ENCODE assay signal across 26 cellular contexts in genomic region chr19:52227196-52227940, GRCh38. TPM values are rescaled to one million over a fixed set of nuclear protein-coding genes. Genes with fewer than 3 reads are reported as not detected.
DNase-seq lines count a peak whose midpoint lies in the region; ATAC-seq and TF ChIP-seq lines count a peak whose summit lies in the region.
"Had no signal": no experiment of that assay in that cellular context is flagged by ENCODE, and none has a peak within 500 bp of the region (broad histone marks: within the 10 kb centered on the region; RNA-seq: fewer than 3 reads in every experiment).

No MANE protein-coding gene starts in this region.

- H3K4me3 Mint-ChIP-seq in activated CD4-positive, alpha-beta T cell treated with anti-CD3 and anti-CD28 coated beads for 36 hours = no peak overlapping the region
- H3K4me3 Mint-ChIP-seq in CD4-positive, CD25-positive, alpha-beta regulatory T cell = no peak overlapping the region
- H3K4me3 Mint-ChIP-seq in activated naive CD8-positive, alpha-beta T cell treated with anti-CD3 and anti-CD28 coated beads for 36 hours = no peak overlapping the region
- peak overlapping the region; percentile 53 for H3K4me3 Mint-ChIP-seq in natural killer cell
- H3K4me3 Mint-ChIP-seq: activated naive CD8-positive, alpha-beta T cell; WTC11 had no signal

- 69 to 77% (median 72%) methylated on average over 10 of the region's 10 CpGs for WGBS in ovary, 3 donors

- no peaks in the 10 kb centered on the region for H3K4me1 ChIP-seq in CD4-positive, CD25-positive, alpha-beta regulatory T cell (ENCODE audit: control insufficient read depth, insufficient read depth, low read length, poor library complexity, severe bottlenecking)
- H3K4me1 ChIP-seq in ovary (ENCODE audit: insufficient read depth) = no peaks in the 10 kb centered on the region
- H3K4me1 ChIP-seq in lower lobe of right lung = no peaks in the 10 kb centered on the region
- H3K4me1 ChIP-seq: prostate gland, tibial nerve had no signal

- intact Hi-C loops in activated CD4-positive, alpha-beta T cell treated with anti-CD3 and anti-CD28 coated beads for 36 hours (cut with DNase I, micrococcal nuclease) = no loop called here
- intact Hi-C loops in natural killer cell (cut with micrococcal nuclease) (no loop called here), ovary (cut with DNase I) (no loop called here), lower lobe of right lung (cut with DNase I) (no loop called here)

- ATAC-seq in activated CD4-positive, alpha-beta T cell treated with anti-CD3 and anti-CD28 coated beads for 36 hours = peak; percentile 16
- no peak for ATAC-seq in CD4-positive, CD25-positive, alpha-beta regulatory T cell (ENCODE audit: low read depth in 2 of 2)
- ATAC-seq in natural killer cell = peak; percentile 46 to 64 (median 57)
- no peak for ATAC-seq in lower lobe of right lung
- ATAC-seq in HG02798 (IDR thresholded peaks at IDR 0.05; ENCODE audit: poor library complexity, unreplicated experiment) = no peak
- ATAC-seq: Panc1, WTC11 had no signal

- no peaks in the 10 kb centered on the region for H3K9me3 Mint-ChIP-seq in activated CD4-positive, alpha-beta T cell treated with anti-CD3 and anti-CD28 coated beads for 36 hours (ENCODE audit: low read depth)
- no peaks in the 10 kb centered on the region for H3K9me3 Mint-ChIP-seq in CD4-positive, CD25-positive, alpha-beta regulatory T cell
- no peaks in the 10 kb centered on the region for H3K9me3 Mint-ChIP-seq in activated naive CD8-positive, alpha-beta T cell treated with anti-CD3 and anti-CD28 coated beads for 36 hours
- no peaks in the 10 kb centered on the region for H3K9me3 Mint-ChIP-seq in natural killer cell
- H3K9me3 Mint-ChIP-seq: WTC11 had no signal

- H3K27me3 ChIP-seq in CD4-positive, CD25-positive, alpha-beta regulatory T cell (ENCODE audit: control insufficient read depth, insufficient read depth, low read length) = no peaks in the 10 kb centered on the region
- H3K27me3 ChIP-seq in ovary (no peaks in the 10 kb centered on the region), lower lobe of right lung (ENCODE audit: low read depth) (no peaks in the 10 kb centered on the region)
- H3K27me3 ChIP-seq: neutrophil, tibial nerve had no signal

- no peak overlapping the region for H3K4me3 ChIP-seq in CD4-positive, CD25-positive, alpha-beta regulatory T cell (ENCODE audit: low read depth, low read length)
- H3K4me3 ChIP-seq in ovary (no peak overlapping the region), lower lobe of right lung (no peak overlapping the region)
- H3K4me3 ChIP-seq: GM23248, prostate gland, tibial nerve had no signal

- H3K36me3 Mint-ChIP-seq in activated CD4-positive, alpha-beta T cell treated with anti-CD3 and anti-CD28 coated beads for 36 hours (ENCODE audit: low read depth) = peaks cover 61% of the 10 kb centered on the region
- peaks cover 46% of the 10 kb centered on the region for H3K36me3 Mint-ChIP-seq in CD4-positive, CD25-positive, alpha-beta regulatory T cell
- peaks cover 46% of the 10 kb centered on the region for H3K36me3 Mint-ChIP-seq in activated naive CD8-positive, alpha-beta T cell treated with anti-CD3 and anti-CD28 coated beads for 36 hours
- peaks cover 13% of the 10 kb centered on the region for H3K36me3 Mint-ChIP-seq in natural killer cell

- POLR2A ChIA-PET in activated CD4-positive, alpha-beta T cell treated with anti-CD3 and anti-CD28 coated beads for 36 hours (lab: Charles Lee) = interaction anchor here (1.0 kb wide), 1 partner anchor 13 kb away, joined by 4 read pairs; no protein-coding TSS in a partner anchor

- TF ChIP-seq CTCF in natural killer cell (IDR thresholded peaks at IDR 0.05) (no peak), ovary (IDR thresholded peaks at IDR 0.05) (no peak), lower lobe of right lung (IDR thresholded peaks at IDR 0.05) (no peak)

- peaks cover 32% of the 10 kb centered on the region for H3K4me1 Mint-ChIP-seq in activated CD4-positive, alpha-beta T cell treated with anti-CD3 and anti-CD28 coated beads for 36 hours
- peaks cover 0 to 3% (median under 1%) of the 10 kb centered on the region in 4 donors for H3K4me1 Mint-ChIP-seq in CD4-positive, CD25-positive, alpha-beta regulatory T cell
- H3K4me1 Mint-ChIP-seq in activated naive CD8-positive, alpha-beta T cell treated with anti-CD3 and anti-CD28 coated beads for 36 hours = peaks cover 9% of the 10 kb centered on the region
- peaks cover 21 to 27% of the 10 kb centered on the region in 2 donors for H3K4me1 Mint-ChIP-seq in natural killer cell
- H3K4me1 Mint-ChIP-seq: WTC11 had no signal

- peaks cover 59% of the 10 kb centered on the region for H3K36me3 ChIP-seq in CD4-positive, CD25-positive, alpha-beta regulatory T cell (ENCODE audit: control insufficient read depth, insufficient read depth, low read length)
- H3K36me3 ChIP-seq in ovary (no peaks in the 10 kb centered on the region), lower lobe of right lung (peaks cover 67% of the 10 kb centered on the region)

- TF ChIP-seq POLR2A in ovary (IDR thresholded peaks at IDR 0.05) = no peak

- TF ChIP-seq EP300 in ovary (IDR thresholded peaks at IDR 0.05) = no peak

- H3K27me3 Mint-ChIP-seq in activated CD4-positive, alpha-beta T cell treated with anti-CD3 and anti-CD28 coated beads for 36 hours = no peaks in the 10 kb centered on the region
- no peaks in the 10 kb centered on the region for H3K27me3 Mint-ChIP-seq in CD4-positive, CD25-positive, alpha-beta regulatory T cell
- no peaks in the 10 kb centered on the region for H3K27me3 Mint-ChIP-seq in activated naive CD8-positive, alpha-beta T cell treated with anti-CD3 and anti-CD28 coated beads for 36 hours
- no peaks in the 10 kb centered on the region for H3K27me3 Mint-ChIP-seq in natural killer cell (ENCODE audit: low read depth in 2 of 2)
- H3K27me3 Mint-ChIP-seq: activated naive CD8-positive, alpha-beta T cell had no signal

- CTCF ChIA-PET in activated CD4-positive, alpha-beta T cell treated with anti-CD3 and anti-CD28 coated beads for 36 hours (lab: Charles Lee) = interaction anchor here (1.2 to 3.3 kb wide), 2 partner anchors 10 to 38 kb away, joined by 5 to 11 read pairs; partner anchors contain the start of gene PPP2R1A

- no peak for DNase-seq in activated CD4-positive, alpha-beta T cell treated with anti-CD3 and anti-CD28 coated beads for 36 hours
- no peak for DNase-seq in activated CD4-positive, alpha-beta T cell treated with anti-CD3 and anti-CD28 coated beads, Interleukin-2, amount 50 U/mL, for 1 hour
- DNase-seq in CD4-positive, CD25-positive, alpha-beta regulatory T cell = no peak
- no peak for DNase-seq in activated naive CD8-positive, alpha-beta T cell treated with anti-CD3 and anti-CD28 coated beads for 36 hours
- no peak for DNase-seq in natural killer cell
- DNase-seq in ovary = no peak
- DNase-seq in lower lobe of right lung = no peak
- DNase-seq: AML-193, caudate nucleus, cortex of kidney, DMS153, GM23248, IMR-90, NCI-H1048, NCI-H1694 treated with DMSO at 0.1 percent for 48 hours, NCI-H2171, NCI-H510A treated with DMSO at 0.1 percent for 48 hours, SHP77 treated with DMSO at 0.1 percent for 48 hours, T1000 had no signal

- H3K27ac Mint-ChIP-seq in activated CD4-positive, alpha-beta T cell treated with anti-CD3 and anti-CD28 coated beads for 36 hours = peak overlapping the region; percentile 94
- peak overlapping the region; percentile 5 to 17 (median 15) for H3K27ac Mint-ChIP-seq in CD4-positive, CD25-positive, alpha-beta regulatory T cell
- peak overlapping the region; percentile 62 for H3K27ac Mint-ChIP-seq in activated naive CD8-positive, alpha-beta T cell treated with anti-CD3 and anti-CD28 coated beads for 36 hours
- peak overlapping the region; percentile 82 to 85 for H3K27ac Mint-ChIP-seq in natural killer cell
- H3K27ac Mint-ChIP-seq: WTC11 had no signal

- no peak overlapping the region for H3K27ac ChIP-seq in CD4-positive, CD25-positive, alpha-beta regulatory T cell (ENCODE audit: insufficient read depth, low read length, poor library complexity, severe bottlenecking)
- no peak overlapping the region for H3K27ac ChIP-seq in ovary
- no peak overlapping the region for H3K27ac ChIP-seq in lower lobe of right lung
- H3K27ac ChIP-seq: GM23248, neutrophil, prostate gland, tibial nerve had no signal

- no peaks in the 10 kb centered on the region for H3K9me3 ChIP-seq in CD4-positive, CD25-positive, alpha-beta regulatory T cell (ENCODE audit: control insufficient read depth in 2 of 2, low read length in 2 of 2)
- no peaks in the 10 kb centered on the region for H3K9me3 ChIP-seq in ovary
- H3K9me3 ChIP-seq in lower lobe of right lung = no peaks in the 10 kb centered on the region
- H3K9me3 ChIP-seq: neutrophil, prostate gland, tibial nerve had no signal

RNA-seq across cellular contexts. Expression of gene PPP2R1A, which starts 37.5 kb away (rescaled TPM):
- total RNA-seq in activated CD4-positive, alpha-beta T cell treated with anti-CD3 and anti-CD28 coated beads for 36 hours = 100 to 1,000 TPM; 215 to 231 TPM
- 180 TPM for total RNA-seq in CD4-positive, CD25-positive, alpha-beta regulatory T cell
- polyA plus RNA-seq in CD4-positive, CD25-positive, alpha-beta regulatory T cell = 100 to 1,000 TPM; 170 to 212 (median 180) TPM
- 100 to 1,000 TPM; 222 to 244 TPM for total RNA-seq in activated naive CD8-positive, alpha-beta T cell treated with anti-CD3 and anti-CD28 coated beads for 36 hours
- 100 to 1,000 TPM; 221 to 256 (median 232) TPM for total RNA-seq in natural killer cell
- 100 to 1,000 TPM; 133 to 408 (median 303) TPM for total RNA-seq in ovary
- polyA plus RNA-seq in ovary = 100 to 1,000 TPM; 127 to 238 TPM
- 154 TPM for total RNA-seq in lower lobe of right lung

RNA-seq across cellular contexts. Expression of gene ZNF766, which starts 42.0 kb away (rescaled TPM):
- 10 to 100 TPM; 28.6 to 34.2 TPM for total RNA-seq in activated CD4-positive, alpha-beta T cell treated with anti-CD3 and anti-CD28 coated beads for 36 hours
- 31.9 TPM for total RNA-seq in CD4-positive, CD25-positive, alpha-beta regulatory T cell
- 10 to 100 TPM; 39.1 to 62.4 (median 59.8) TPM for polyA plus RNA-seq in CD4-positive, CD25-positive, alpha-beta regulatory T cell
- total RNA-seq in activated naive CD8-positive, alpha-beta T cell treated with anti-CD3 and anti-CD28 coated beads for 36 hours = 10 to 100 TPM; 28.6 to 31.4 TPM
- total RNA-seq in natural killer cell = 10 to 100 TPM; 29.4 to 36.9 (median 32.9) TPM
- 10 to 100 TPM in 5 of 7 donors, 1 to 10 TPM in 2; 5.2 to 26.4 (median 19.8) TPM for total RNA-seq in ovary
- polyA plus RNA-seq in ovary = 10 to 100 TPM; 10.1 to 24.3 TPM
- 17.9 TPM for total RNA-seq in lower lobe of right lung

RNA-seq across cellular contexts. Expression of gene ZNF836, which starts 55.9 kb away (rescaled TPM):
- 10 to 100 TPM; 10.1 to 11.5 TPM for total RNA-seq in activated CD4-positive, alpha-beta T cell treated with anti-CD3 and anti-CD28 coated beads for 36 hours
- 22.4 TPM for total RNA-seq in CD4-positive, CD25-positive, alpha-beta regulatory T cell
- polyA plus RNA-seq in CD4-positive, CD25-positive, alpha-beta regulatory T cell = 10 to 100 TPM in 1 of 4 donors, 1 to 10 TPM in 3; 3.0 to 10.2 (median 8.3) TPM
- 10 to 100 TPM; 10.0 to 12.0 TPM for total RNA-seq in activated naive CD8-positive, alpha-beta T cell treated with anti-CD3 and anti-CD28 coated beads for 36 hours
- total RNA-seq in natural killer cell (10 to 100 TPM; 27.9 to 40.2 (median 28.0) TPM), ovary (10 to 100 TPM; 19.0 to 38.1 (median 26.3) TPM), lower lobe of right lung (15.9 TPM)
- 10 to 100 TPM in 1 of 2 donors, 1 to 10 TPM in 1; 7.4 to 19.4 TPM for polyA plus RNA-seq in ovary

Comparison
In these comparisons a context has a peak if more than half of its experiments do, and no peak if none do; other contexts are left out.
1. ATAC-seq: peak in activated CD4-positive, alpha-beta T cell treated with anti-CD3 and anti-CD28 coated beads for 36 hours (single experiment) and natural killer cell (3 of 3); none in CD4-positive, CD25-positive, alpha-beta regulatory T cell (0 of 2), lower lobe of right lung (0 of 2) and HG02798 (single experiment).
2. H3K27ac Mint-ChIP-seq: peak in every context shown above with its lines; median percentile 94 in activated CD4-positive, alpha-beta T cell treated with anti-CD3 and anti-CD28 coated beads for 36 hours; 84 in natural killer cell; 62 in activated naive CD8-positive, alpha-beta T cell treated with anti-CD3 and anti-CD28 coated beads for 36 hours; 15 in CD4-positive, CD25-positive, alpha-beta regulatory T cell.